In genomic region chr14:103292426-103293374, GRCh38 we compare ENCODE assay signal across 7 cellular contexts. TPM values are rescaled to one million over a fixed set of nuclear protein-coding genes. Genes with fewer than 3 reads are reported as not detected.
DNase-seq lines count a peak whose midpoint lies in the region; ATAC-seq and TF ChIP-seq lines count a peak whose summit lies in the region.

No MANE protein-coding gene starts in this region.

- peak; percentile 87 for TF ChIP-seq CTCF in GM12874 (IDR thresholded peaks at IDR 0.05; ENCODE audit: insufficient read depth, low read depth, low read length)

- POLR2A ChIA-PET in naive thymus-derived CD4-positive, alpha-beta T cell (lab: Charles Lee): no interaction called here

- H3K9me3 Mint-ChIP-seq in naive thymus-derived CD4-positive, alpha-beta T cell: no peaks in the 10 kb centered on the region

- intact Hi-C loops in naive thymus-derived CD4-positive, alpha-beta T cell (cut with micrococcal nuclease): loop anchor here (1.0 to 10.0 kb wide), 6 partner anchors 41 to 598 kb away; no protein-coding TSS in a partner anchor

- H3K4me3 Mint-ChIP-seq in naive thymus-derived CD4-positive, alpha-beta T cell: no peak overlapping the region

- peak; percentile 16 to 44 for DNase-seq in NOMO-1 (lab: John Stamatoyannopoulos, UW; ENCODE audit: unreplicated experiment in 2 of 2)
- DNase-seq in activated CD8-positive, alpha-beta memory T cell treated with anti-CD3 and anti-CD28 coated beads, Interleukin-2, amount 50 U/mL, for 4 hours: peak; percentile 79
- peak; percentile 34 to 77 (median 56) for DNase-seq in naive thymus-derived CD4-positive, alpha-beta T cell
- DNase-seq in stimulated activated CD8-positive, alpha-beta memory T cell treated with anti-CD3 and anti-CD28 coated beads, Interleukin-7, amount 100 ng/mL, for 48 hours (ENCODE audit: extremely low read depth in 1 of 2, low read depth in 1 of 2): peak; percentile 39 to 45

- H3K27ac Mint-ChIP-seq in naive thymus-derived CD4-positive, alpha-beta T cell: no peak overlapping the region

- ATAC-seq in HG03196 (IDR thresholded peaks at IDR 0.05; ENCODE audit: unreplicated experiment) (peak; percentile 74), esophagus mucosa (peak; percentile 79)
- ATAC-seq in naive thymus-derived CD4-positive, alpha-beta T cell: peak; percentile 92

- no peaks in the 10 kb centered on the region for H3K36me3 Mint-ChIP-seq in naive thymus-derived CD4-positive, alpha-beta T cell

- H3K27me3 ChIP-seq in naive thymus-derived CD4-positive, alpha-beta T cell (ENCODE audit: control insufficient read depth in 2 of 2, insufficient read depth in 2 of 2, low read length in 2 of 2): no peaks in the 10 kb centered on the region

- no peak overlapping the region for H3K4me3 ChIP-seq in naive thymus-derived CD4-positive, alpha-beta T cell (ENCODE audit: low read length)

- no peaks in the 10 kb centered on the region for H3K36me3 ChIP-seq in naive thymus-derived CD4-positive, alpha-beta T cell (ENCODE audit: control insufficient read depth in 2 of 3, insufficient read depth in 3 of 3, low read length in 3 of 3)

- H3K9me3 ChIP-seq in naive thymus-derived CD4-positive, alpha-beta T cell (ENCODE audit: control insufficient read depth in 2 of 3, low read length in 3 of 3): no peaks in the 10 kb centered on the region

- no peak overlapping the region for H3K27ac ChIP-seq in naive thymus-derived CD4-positive, alpha-beta T cell (ENCODE audit: low read depth, low read length)

- H3K4me1 ChIP-seq in naive thymus-derived CD4-positive, alpha-beta T cell (ENCODE audit: control insufficient read depth in 2 of 2, insufficient read depth in 2 of 2, low read length in 2 of 2): no peaks in the 10 kb centered on the region

- peaks cover 10 to 27% (median 20%) of the 10 kb centered on the region in 5 donors for H3K27me3 Mint-ChIP-seq in naive thymus-derived CD4-positive, alpha-beta T cell

- CTCF ChIA-PET in naive thymus-derived CD4-positive, alpha-beta T cell (lab: Charles Lee): interaction anchor here (0.9 kb wide), 1 partner anchor 599 kb away, joined by 4 read pairs; no protein-coding TSS in a partner anchor

- peaks cover 0 to 7% (median 0%) of the 10 kb centered on the region in 7 donors for H3K4me1 Mint-ChIP-seq in naive thymus-derived CD4-positive, alpha-beta T cell

RNA-seq across cellular contexts. Expression of gene EIF5, which starts 41.3 kb away (rescaled TPM):
- 253 TPM for total RNA-seq in esophagus mucosa
- 100 to 1,000 TPM; 182 to 716 (median 322) TPM for total RNA-seq in naive thymus-derived CD4-positive, alpha-beta T cell
- 100 to 1,000 TPM; 280 to 447 TPM for polyA plus RNA-seq in naive thymus-derived CD4-positive, alpha-beta T cell
